Comparison of ENCODE assay signal across 8 cellular contexts in the genomic region with DNA sequence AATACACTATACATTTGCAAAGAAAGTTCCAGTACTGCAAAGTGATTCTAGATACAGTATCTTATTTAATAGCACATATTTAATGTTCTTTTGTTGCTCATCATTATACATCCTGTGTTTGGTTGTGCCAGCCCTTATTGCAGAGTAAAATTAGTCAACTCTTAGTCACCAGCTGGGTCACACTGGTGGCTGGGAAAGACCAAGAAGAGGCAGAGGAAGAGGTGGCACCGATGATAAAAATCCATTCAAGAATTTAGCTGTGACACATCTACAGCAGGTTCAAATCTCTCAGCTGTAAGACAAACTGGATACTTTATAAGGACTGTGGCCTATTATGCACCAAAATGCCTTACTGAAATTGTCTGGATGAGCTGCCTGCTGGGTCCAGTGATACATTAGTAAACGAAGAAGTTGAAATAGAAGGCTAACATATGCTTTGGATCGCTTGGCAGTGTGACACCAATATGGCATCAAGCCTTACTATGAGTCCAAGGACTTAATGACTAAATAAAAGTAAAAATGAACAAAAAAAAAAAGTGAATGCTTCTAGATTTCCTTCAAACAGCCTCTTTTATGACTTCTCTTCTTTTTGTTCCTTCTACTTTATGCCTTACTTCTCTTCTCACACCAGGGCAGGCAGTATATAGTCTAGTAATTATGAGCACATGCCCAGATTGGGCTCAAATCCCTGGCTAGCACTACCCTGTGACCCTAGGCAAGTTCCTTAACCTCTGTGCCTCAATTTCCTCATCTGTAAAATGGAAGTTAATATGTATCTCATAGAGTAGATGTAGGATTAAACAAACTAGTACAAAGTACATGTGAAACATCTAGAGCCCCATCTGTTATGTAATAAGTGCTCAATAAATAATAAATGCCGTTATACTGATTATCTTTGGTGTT. TPM values are rescaled to one million over a fixed set of nuclear protein-coding genes. Genes with fewer than 3 reads are reported as not detected.
DNase-seq lines count a peak whose midpoint lies in the region; ATAC-seq, FAIRE-seq and TF ChIP-seq lines count a peak whose summit lies in the region.

No MANE protein-coding gene starts in this region.

- H2AFZ ChIP-seq in HepG2 (ENCODE audit: low read length): no peak overlapping the region
- no peak overlapping the region for H2AFZ ChIP-seq in trophoblast cell (ENCODE audit: insufficient read depth, low read length, poor library complexity)

- H3K4me3 ChIP-seq in AG10803 (ENCODE audit: low read length): no peak overlapping the region
- H3K4me3 ChIP-seq in HepG2 (replicated peaks in 1 of 3; ENCODE audit: insufficient read depth in 1 of 3, low read depth in 2 of 3, low read length in 3 of 3): no peak overlapping the region
- H3K4me3 ChIP-seq in gastrocnemius medialis: no peak overlapping the region
- H3K4me3 ChIP-seq in trophoblast cell (ENCODE audit: low read depth, low read length): no peak overlapping the region

- CTCF ChIA-PET in HepG2 (lab: Yijun Ruan, JAX; ENCODE audit: low intra/inter-chr PET ratio, low total read pairs): interaction anchor here (1.9 to 2.5 kb wide), 2 partner anchors 57 to 59 kb away, joined by 5 to 25 read pairs; no protein-coding TSS in a partner anchor

- TF ChIP-seq EP300 in HepG2 (IDR thresholded peaks at IDR 0.05; ENCODE audit: low read depth in 2 of 2, low read length in 2 of 2) (no peak), HepG2 (CRISPR knock-in tag; IDR thresholded peaks at IDR 0.05; ENCODE audit: borderline replicate concordance) (no peak)

- FAIRE-seq in HepG2 (lab: Jason Lieb, UNC): no peak

- H3K18ac ChIP-seq in trophoblast cell (ENCODE audit: low read length): no peak overlapping the region

- WGBS in HepG2 (ENCODE audit: low lambda C conversion rate): 67% methylated on average over 4 of the region's 4 CpGs
- no CpG with 5 or more reads among the region's 4 CpGs for WGBS in trophoblast cell (ENCODE audit: extremely low coverage, insufficient coverage, insufficient read length)

- H3K9me3 ChIP-seq in HepG2 (ENCODE audit: low read length) (no peaks in the 10 kb centered on the region), gastrocnemius medialis (no peaks in the 10 kb centered on the region), trophoblast cell (ENCODE audit: insufficient read depth, low read depth, low read length) (no peaks in the 10 kb centered on the region)

- H2BK5ac ChIP-seq in trophoblast cell (ENCODE audit: low read depth, low read length, poor library complexity): no peak overlapping the region

- POLR2A ChIA-PET in HepG2 (lab: Yijun Ruan, JAX): no interaction called here

- no peak overlapping the region for H3K14ac ChIP-seq in trophoblast cell (ENCODE audit: low read length)

- no peak overlapping the region for H2BK120ac ChIP-seq in trophoblast cell (ENCODE audit: insufficient read depth, low read length, poor library complexity)

- H3K4me1 ChIP-seq in HepG2 (ENCODE audit: insufficient read depth, low read length) (peaks cover 47% of the 10 kb centered on the region), gastrocnemius medialis (no peaks in the 10 kb centered on the region), trophoblast cell (ENCODE audit: control insufficient read depth in 1 of 2, insufficient read depth in 2 of 2, low read length in 2 of 2) (peaks cover 7 to 11% of the 10 kb centered on the region in 2 experiments)

- H3K4me2 ChIP-seq in HepG2 (ENCODE audit: low read depth, low read length) (peak overlapping the region; percentile 63), trophoblast cell (ENCODE audit: low read length) (no peak overlapping the region)

- H3K23ac ChIP-seq in trophoblast cell (ENCODE audit: low read length): no peak overlapping the region

- peaks cover 4 to 19% of the 10 kb centered on the region in 2 experiments; a peak in 4 of 5 replicates for H3K36me3 ChIP-seq in HepG2 (replicated peaks in 1 of 2; ENCODE audit: control insufficient read depth in 1 of 2, insufficient read depth in 2 of 2, low read length in 2 of 2)
- peaks cover 0 to 35% of the 10 kb centered on the region in 2 donors for H3K36me3 ChIP-seq in gastrocnemius medialis
- H3K36me3 ChIP-seq in trophoblast cell (ENCODE audit: control insufficient read depth in 1 of 2, insufficient read depth in 2 of 2, low read length in 2 of 2): peaks cover 3 to 11% of the 10 kb centered on the region in 2 experiments

- TF ChIP-seq CTCF in AG10803 (conservative IDR thresholded peaks at IDR 0.05; ENCODE audit: low read length) (no peak), HepG2 (CRISPR knock-in tag; IDR thresholded peaks at IDR 0.05) (no peak), mesothelial cell of epicardium (IDR thresholded peaks at IDR 0.05; ENCODE audit: unreplicated experiment) (no peak), gastrocnemius medialis (IDR thresholded peaks at IDR 0.05 in 4 of 5, conservative IDR thresholded peaks at IDR 0.05 in 1 of 5) (no peak)

- H4K12ac ChIP-seq in trophoblast cell (ENCODE audit: low read depth, low read length): no peak overlapping the region

- no TSS peak for BruUV-seq in HepG2 (replicated peaks; lab: Mats Ljungman, UMichigan)

- peaks cover 4% of the 10 kb centered on the region for H3K36me3 Mint-ChIP-seq in activated naive CD4-positive, alpha-beta T cell treated with anti-CD3 and anti-CD28 coated beads, Interleukin-2, amount 50 U/mL, for 24 hours
- peaks cover 14% of the 10 kb centered on the region for H3K36me3 Mint-ChIP-seq in mesothelial cell of epicardium

- TF ChIP-seq RAD21 in HepG2 (CRISPR knock-in tag; IDR thresholded peaks at IDR 0.05): no peak

- H3K79me2 ChIP-seq in HepG2 (ENCODE audit: insufficient read depth, low read length): no peaks in the 10 kb centered on the region
- no peaks in the 10 kb centered on the region for H3K79me2 ChIP-seq in trophoblast cell (ENCODE audit: control insufficient read depth, insufficient read depth, low read length, poor library complexity)

- in situ Hi-C loops in HepG2 (cut with HindIII; ENCODE audit: extremely low pct_ligation_motif_present, low pct_unique_long_range_greater_than_20kb) (no loop called here), gastrocnemius medialis (cut with MboI; ENCODE audit: low sequenced_read_pairs in 4 of 4) (loop anchor here in 2 of 4 donors (5.0 to 25.0 kb wide), 3 partner anchors 238 to 370 kb away; a partner anchor contains a TSS)

- peak overlapping the region; percentile 39 for H3K27ac Mint-ChIP-seq in activated naive CD4-positive, alpha-beta T cell treated with anti-CD3 and anti-CD28 coated beads, Interleukin-2, amount 50 U/mL, for 24 hours
- H3K27ac Mint-ChIP-seq in mesothelial cell of epicardium: no peak overlapping the region

- H4K8ac ChIP-seq in trophoblast cell (ENCODE audit: low read depth, low read length): no peak overlapping the region

- TF ChIP-seq POLR2A in HepG2 (IDR thresholded peaks at IDR 0.05; ENCODE audit: insufficient read depth in 1 of 2, low read depth in 2 of 2, low read length in 2 of 2): no peak
- no peak for TF ChIP-seq POLR2A in gastrocnemius medialis (IDR thresholded peaks at IDR 0.05)

- intact Hi-C loops in HepG2 (cut with micrococcal nuclease; ENCODE audit: unreplicated experiment) (loop anchor here (1.0 to 5.0 kb wide), 3 partner anchors 45 to 108 kb away; a partner anchor contains a TSS), gastrocnemius medialis (cut with DNase I; ENCODE audit: low total_unique reads) (loop anchor here (1.0 to 2.0 kb wide), 2 partner anchors 30 to 368 kb away; no protein-coding TSS in a partner anchor)

- no peak overlapping the region for H2BK12ac ChIP-seq in trophoblast cell (ENCODE audit: low read length)

- H3K79me1 ChIP-seq in trophoblast cell (ENCODE audit: low read length): peaks cover 2% of the 10 kb centered on the region

- no peak overlapping the region for H3K4me3 Mint-ChIP-seq in activated naive CD4-positive, alpha-beta T cell treated with anti-CD3 and anti-CD28 coated beads, Interleukin-2, amount 50 U/mL, for 24 hours
- H3K4me3 Mint-ChIP-seq in mesothelial cell of epicardium: no peak overlapping the region

- no peaks in the 10 kb centered on the region for H4K20me1 ChIP-seq in HepG2 (ENCODE audit: insufficient read depth, low read length)

- H3K4me1 Mint-ChIP-seq in activated naive CD4-positive, alpha-beta T cell treated with anti-CD3 and anti-CD28 coated beads, Interleukin-2, amount 50 U/mL, for 24 hours: peaks cover 27% of the 10 kb centered on the region
- H3K4me1 Mint-ChIP-seq in mesothelial cell of epicardium: no peaks in the 10 kb centered on the region

- peak overlapping the region; percentile 94 for H3K27ac ChIP-seq in HepG2 (ENCODE audit: extremely low read length, insufficient read depth, low read length)
- H3K27ac ChIP-seq in gastrocnemius medialis: no peak overlapping the region
- no peak overlapping the region for H3K27ac ChIP-seq in trophoblast cell (ENCODE audit: low read depth, low read length)

- H3K9ac ChIP-seq in HepG2 (ENCODE audit: insufficient read depth, low read depth, low read length): no peak overlapping the region; the same call in 1 of the 2 replicates
- H3K9ac ChIP-seq in trophoblast cell (ENCODE audit: low read length): no peak overlapping the region

- H3K4ac ChIP-seq in trophoblast cell (ENCODE audit: low read depth, low read length): no peak overlapping the region

- no peaks in the 10 kb centered on the region for H3K9me3 Mint-ChIP-seq in activated naive CD4-positive, alpha-beta T cell treated with anti-CD3 and anti-CD28 coated beads, Interleukin-2, amount 50 U/mL, for 24 hours
- no peaks in the 10 kb centered on the region for H3K9me3 Mint-ChIP-seq in mesothelial cell of epicardium

- H3K27me3 ChIP-seq in HepG2 (ENCODE audit: control insufficient read depth in 1 of 2, insufficient read depth in 2 of 2, low read length in 2 of 2): no peaks in the 10 kb centered on the region
- no peaks in the 10 kb centered on the region for H3K27me3 ChIP-seq in gastrocnemius medialis
- no peaks in the 10 kb centered on the region for H3K27me3 ChIP-seq in trophoblast cell (ENCODE audit: insufficient read depth, low read length)

- ATAC-seq in HepG2 (no peak), gastrocnemius medialis (no peak)

- H2AK5ac ChIP-seq in trophoblast cell (ENCODE audit: low read length): no peak overlapping the region

- H4K91ac ChIP-seq in trophoblast cell (ENCODE audit: low read depth, low read length): no peak overlapping the region

- DNase-seq in AG10803 (ENCODE audit: low read depth): peak; percentile 53
- peak; percentile 92 for DNase-seq in HT1080 (ENCODE audit: low read depth)
- DNase-seq in HepG2 (ENCODE audit: low spot score): no peak
- no peak for DNase-seq in mesothelial cell of epicardium (ENCODE audit: low spot score in 2 of 2, unreplicated experiment in 2 of 2)
- DNase-seq in gastrocnemius medialis: no peak
- no peak for DNase-seq in NCI-H2196 treated with DMSO at 0.1 percent for 48 hours (lab: John Stamatoyannopoulos, UW; ENCODE audit: unreplicated experiment)
- DNase-seq in trophoblast cell: no peak

- no peaks in the 10 kb centered on the region for H3K27me3 Mint-ChIP-seq in activated naive CD4-positive, alpha-beta T cell treated with anti-CD3 and anti-CD28 coated beads, Interleukin-2, amount 50 U/mL, for 24 hours
- H3K27me3 Mint-ChIP-seq in mesothelial cell of epicardium (ENCODE audit: low read depth): no peaks in the 10 kb centered on the region

RNA-seq across cellular contexts. Expression of a gene that starts 29.4 kb away (rescaled TPM):
- total RNA-seq in HT1080 (2014; rRNA removed; shearing (Covaris generic)): 22.5 and 23.8 TPM in 2 replicates
- polyA plus RNA-seq in HT1080 (2015; cell fraction: cytosol; rRNA removed): 19.3 and 20.7 TPM in 2 replicates
- polyA plus RNA-seq in HT1080 (2015; cell fraction: nucleus; rRNA removed): 11.6 and 13.1 TPM in 2 replicates
- total RNA-seq in HepG2 (2016; rRNA removed; fragmentation: Illumina TruSeq; extraction: Trizol) (47.6 and 65.7 TPM in 2 replicates), mesothelial cell of epicardium (22.6 to 27.0 TPM (median 25.2 TPM) in 3 replicates), gastrocnemius medialis (10 to 100 TPM in 3 of 4 donors, 1 to 10 TPM in 1; 6.9 to 17.8 (median 11.9) TPM)
- total RNA-seq in HepG2 (2016; cell fraction: cytosol; rRNA removed; fragmentation: Illumina TruSeq; extraction: Trizol; ENCODE audit: low read depth): 16.8 and 18.5 TPM in 2 replicates
- 50.2 and 62.5 TPM in 2 replicates for total RNA-seq in HepG2 (2016; cell fraction: insoluble cytoplasmic fraction; rRNA removed; fragmentation: Illumina TruSeq; extraction: Trizol)
- 49.0 and 52.6 TPM in 2 replicates for total RNA-seq in HepG2 (2016; cell fraction: membrane; rRNA removed; fragmentation: Illumina TruSeq; extraction: Trizol)
- 23.5 and 26.1 TPM in 2 replicates for total RNA-seq in HepG2 (2016; cell fraction: nucleus; rRNA removed; fragmentation: Illumina TruSeq; extraction: Trizol)
- 18.1 and 21.8 TPM in 2 replicates for polyA plus RNA-seq in HepG2 (2011; rRNA removed)
- polyA plus RNA-seq in HepG2 (2011; cell fraction: cytosol; rRNA removed): 14.6 and 17.3 TPM in 2 replicates
- 9.4 and 14.3 TPM in 2 replicates for polyA plus RNA-seq in HepG2 (2011; cell fraction: nucleus; rRNA removed)
- polyA plus RNA-seq in HepG2 (2012): 24.3 and 28.0 TPM in 2 replicates
- polyA plus RNA-seq in HepG2 (2016; cell fraction: cytosol; fragmentation: Illumina TruSeq; extraction: Trizol; ENCODE audit: low read depth): 17.6 and 20.1 TPM in 2 replicates
- 63.7 and 63.8 TPM in 2 replicates for polyA plus RNA-seq in HepG2 (2016; cell fraction: insoluble cytoplasmic fraction; fragmentation: Illumina TruSeq; extraction: Trizol; ENCODE audit: low read depth)
- polyA plus RNA-seq in HepG2 (2016; cell fraction: membrane; fragmentation: Illumina TruSeq; extraction: Trizol; ENCODE audit: low read depth): 35.4 and 37.9 TPM in 2 replicates
- polyA plus RNA-seq in HepG2 (2016; cell fraction: nucleus; fragmentation: Illumina TruSeq; extraction: Trizol; ENCODE audit: insufficient read depth, low read depth): 31.4 and 32.1 TPM in 2 replicates
- polyA minus RNA-seq in HepG2 (2011; rRNA and poly(A)+ RNA removed; ENCODE audit: low replicate concordance): 3.9 and 9.7 TPM in 2 replicates
- 11.1 and 11.7 TPM in 2 replicates for polyA minus RNA-seq in HepG2 (2011; cell fraction: cytosol; rRNA and poly(A)+ RNA removed)
- polyA minus RNA-seq in HepG2 (2011; cell fraction: nucleus; rRNA and poly(A)+ RNA removed): 15.8 and 22.9 TPM in 2 replicates
- polyA plus RNA-seq in trophoblast cell (2013): 7.7 and 8.1 TPM in 2 replicates

Comparison
In these comparisons a context has a peak if more than half of its experiments do, and no peak if none do; other contexts are left out.
1. DNase-seq: peak in AG10803 (single experiment) and HT1080 (single experiment); none in HepG2 (single experiment), mesothelial cell of epicardium (0 of 2), gastrocnemius medialis (0 of 2), NCI-H2196 treated with DMSO at 0.1 percent for 48 hours (single experiment) and trophoblast cell (0 of 2).